In genomic region chr1:173867753-173868265, GRCh38 we compare ENCODE assay signal across 8 cellular contexts. TPM values are rescaled to one million over a fixed set of nuclear protein-coding genes. Genes with fewer than 3 reads are reported as not detected.
DNase-seq lines count a peak whose midpoint lies in the region; ATAC-seq and TF ChIP-seq lines count a peak whose summit lies in the region.

Gene GAS5 (minus strand): TSS chr1:173867989.

- H3K36me3 Mint-ChIP-seq in activated T-cell treated with anti-CD3 and anti-CD28 coated beads, Interleukin-2, amount 50 U/mL, for 72 hours (ENCODE audit: insufficient read depth in 2 of 2) = peaks cover 29 to 42% of the 10 kb centered on the region in 2 donors

- H3K4me1 ChIP-seq in muscle layer of duodenum (ENCODE audit: control insufficient read depth in 1 of 2, insufficient read depth in 2 of 2, low read length in 2 of 2) = peaks cover 14 to 19% of the 10 kb centered on the region in 2 donors

- H3K27me3 ChIP-seq in muscle layer of duodenum (ENCODE audit: low read depth, low read length) = no peaks in the 10 kb centered on the region

- ATAC-seq in GM21576 (IDR thresholded peaks at IDR 0.05; ENCODE audit: unreplicated experiment) (peak; percentile 66), esophagus mucosa (peak; percentile 94)
- peak; percentile 77 to 81 for ATAC-seq in activated T-cell treated with anti-CD3 and anti-CD28 coated beads, Interleukin-2, amount 50 U/mL, for 72 hours (replicated peaks in 1 of 2)

- peak within 1 kb of the TSS; percentile 95 for H3K27ac Mint-ChIP-seq in activated T-cell treated with anti-CD3 and anti-CD28 coated beads, Interleukin-2, amount 50 U/mL, for 72 hours

- H3K36me3 ChIP-seq in muscle layer of duodenum (ENCODE audit: control insufficient read depth in 1 of 2, insufficient read depth in 2 of 2, low read length in 2 of 2) = peaks cover 32 to 44% of the 10 kb centered on the region in 2 donors

- peaks cover 75% of the 10 kb centered on the region for H3K4me1 Mint-ChIP-seq in activated T-cell treated with anti-CD3 and anti-CD28 coated beads, Interleukin-2, amount 50 U/mL, for 72 hours (ENCODE audit: low read depth)

- H3K27ac ChIP-seq in muscle layer of duodenum (ENCODE audit: low read length) = peak within 1 kb of the TSS; percentile 98

- no peaks in the 10 kb centered on the region for H3K9me3 ChIP-seq in muscle layer of duodenum (ENCODE audit: control insufficient read depth in 1 of 2, low read length in 2 of 2)

- peak within 1 kb of the TSS; percentile 84 to 96 for H3K4me3 ChIP-seq in muscle layer of duodenum (ENCODE audit: low read depth in 1 of 2, low read length in 2 of 2)

- no peaks in the 10 kb centered on the region for H3K27me3 Mint-ChIP-seq in activated T-cell treated with anti-CD3 and anti-CD28 coated beads, Interleukin-2, amount 50 U/mL, for 72 hours (ENCODE audit: low read depth)

- DNase-seq in DMS153 (lab: John Stamatoyannopoulos, UW) (peak; percentile 100), KBM-7 (peak; percentile 99)
- peak; percentile 98 to 100 for DNase-seq in activated T-cell treated with anti-CD3 and anti-CD28 coated beads, Interleukin-2, amount 50 U/mL, for 72 hours
- peak; percentile 98 to 100 for DNase-seq in stimulated activated CD8-positive, alpha-beta memory T cell treated with anti-CD3 and anti-CD28 coated beads, Interleukin-7, amount 100 ng/mL, for 4 hours (ENCODE audit: low read depth in 2 of 2)

- H3K9me3 Mint-ChIP-seq in activated T-cell treated with anti-CD3 and anti-CD28 coated beads, Interleukin-2, amount 50 U/mL, for 72 hours = no peaks in the 10 kb centered on the region

- peak within 1 kb of the TSS; percentile 95 to 99 for H3K4me3 Mint-ChIP-seq in activated T-cell treated with anti-CD3 and anti-CD28 coated beads, Interleukin-2, amount 50 U/mL, for 72 hours

- in situ Hi-C loops in KBM-7 (cut with MboI; ENCODE audit: low pct_unique_long_range_greater_than_20kb, low sequenced_read_pairs) = no loop called here

TF ChIP-seq in PFSK-1, 5 proteins besides CTCF, POLR2A, EP300 and RAD21:
- peak; percentile 100 for TF ChIP-seq POLR2AphosphoS5 (IDR thresholded peaks at IDR 0.05; ENCODE audit: low read depth, low read length)
- peak in 1 of 2 experiments; percentile 77; a peak in 3 of 4 replicates for TF ChIP-seq REST (IDR thresholded peaks at IDR 0.05; ENCODE audit: insufficient read depth in 1 of 2, low read depth in 2 of 2, low read length in 2 of 2)
- TF ChIP-seq SIN3A (IDR thresholded peaks at IDR 0.05; ENCODE audit: borderline replicate concordance, insufficient read depth, low read length) = no peak; the same call in none of the 2 replicates
- TF ChIP-seq FOXP2 (optimal IDR thresholded peaks at IDR 0.05; ENCODE audit: borderline replicate concordance, extremely low read depth, extremely low read length, insufficient read depth) = no peak
- TF ChIP-seq TAF1 (IDR thresholded peaks at IDR 0.05; ENCODE audit: borderline replicate concordance, insufficient read depth, low read length) = peak; percentile 100

RNA-seq across cellular contexts. Expression of gene GAS5, which starts in this region (rescaled TPM):
- 1,834 TPM for polyA plus RNA-seq in PFSK-1 (2012; ENCODE audit: insufficient read length, low read depth)
- total RNA-seq in activated T-cell treated with anti-CD3 and anti-CD28 coated beads, Interleukin-2, amount 50 U/mL, for 72 hours = 1,000 to 10,000 TPM; 1,204 to 1,544 TPM
- total RNA-seq in esophagus mucosa = 347 TPM

Comparison
In these comparisons a context has a peak if more than half of its experiments do, and no peak if none do; other contexts are left out.
1. Peak in every context shown above with its lines: DNase-seq, ATAC-seq, H3K4me3 ChIP-seq and H3K27ac ChIP-seq.